In the genomic region with DNA sequence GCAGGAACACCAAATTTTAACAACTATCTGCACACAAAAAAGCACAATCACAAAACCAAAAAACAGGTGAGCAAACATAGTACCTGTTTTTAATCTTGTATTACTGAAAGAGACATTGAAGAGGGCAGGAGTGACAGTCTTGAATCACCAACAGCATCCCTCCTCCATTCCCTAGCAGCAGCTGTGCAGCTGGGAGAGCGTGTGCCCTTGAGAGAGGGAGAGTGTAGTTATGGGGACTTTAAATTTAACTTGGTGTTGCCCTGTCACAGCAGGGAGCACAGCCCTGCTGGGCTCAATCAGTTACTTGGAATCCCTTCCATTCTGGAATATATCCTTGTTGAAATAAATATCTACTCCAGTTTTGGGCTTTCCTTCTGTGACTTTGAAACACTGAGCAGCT, we compare ENCODE assay signal across 19 cellular contexts.
"Had no signal": no experiment of that assay in that cellular context is flagged by ENCODE, and none has a peak within 500 bp of the region (broad histone marks: within the 10 kb centered on the region; RNA-seq: fewer than 3 reads in every experiment).

No MANE protein-coding gene starts in this region.

- H3K9me3 Mint-ChIP-seq: neural progenitor cell had no signal

- H3K27ac Mint-ChIP-seq: activated naive CD8-positive, alpha-beta T cell; memory B cell; naive thymus-derived CD4-positive, alpha-beta T cell; neural progenitor cell had no signal

- H3K4me3 Mint-ChIP-seq: activated naive CD8-positive, alpha-beta T cell; memory B cell; naive thymus-derived CD4-positive, alpha-beta T cell; neural progenitor cell had no signal

- H3K9me3 ChIP-seq: gastrocnemius medialis, mucosa of descending colon, prostate gland, tibial artery had no signal

- H3K4me1 Mint-ChIP-seq: memory B cell; naive thymus-derived CD4-positive, alpha-beta T cell had no signal

- H3K36me3 ChIP-seq: gastrocnemius medialis, heart left ventricle, neural progenitor cell, prostate gland, tibial artery had no signal

- DNase-seq: activated CD4-positive, alpha-beta T cell treated with anti-CD3 and anti-CD28 coated beads for 1 hour; activated T-cell treated with anti-CD3 and anti-CD28 coated beads for 4 hours; cerebellar nuclear complex; cortex of kidney; gastrocnemius medialis; heart left ventricle; kidney glomerular epithelial cell; left ventricle myocardium superior; mucosa of descending colon; naive thymus-derived CD4-positive, alpha-beta T cell; right cardiac atrium; stimulated activated CD4-positive, alpha-beta T cell treated with anti-CD3 and anti-CD28 coated beads, Interleukin-2, amount 100 ng/mL, for 24 hours; stimulated activated naive CD4-positive, alpha-beta T cell treated with Interleukin-2 at 50 U/mL for 16 hours; tibial artery had no signal

- H3K4me3 ChIP-seq: gastrocnemius medialis, heart left ventricle, mucosa of descending colon, neural progenitor cell, prostate gland, tibial artery had no signal

- H3K27me3 Mint-ChIP-seq: activated naive CD8-positive, alpha-beta T cell; memory B cell; naive thymus-derived CD4-positive, alpha-beta T cell had no signal

- H3K36me3 Mint-ChIP-seq: activated naive CD8-positive, alpha-beta T cell; memory B cell; naive thymus-derived CD4-positive, alpha-beta T cell; neural progenitor cell had no signal

- ATAC-seq: esophagus mucosa; gastrocnemius medialis; heart left ventricle; left ventricle myocardium superior; mucosa of descending colon; naive thymus-derived CD4-positive, alpha-beta T cell; right cardiac atrium had no signal

- H3K27me3 ChIP-seq: gastrocnemius medialis, heart left ventricle, neural progenitor cell, tibial artery had no signal

- H3K4me1 ChIP-seq: gastrocnemius medialis, heart left ventricle, neural progenitor cell, prostate gland, tibial artery had no signal

- H3K27ac ChIP-seq: gastrocnemius medialis, heart left ventricle, neural progenitor cell, prostate gland, tibial artery had no signal
